In genomic region chr20:46735436-46735835, GRCh38 we compare ENCODE assay signal across 3 cellular contexts.
A peak's percentile ranks its signal among the peaks of the same experiment; 100 is the strongest.
TF ChIP-seq lines count a peak whose summit lies in the region.

No MANE protein-coding gene starts in this region.

TF ChIP-seq in HEK293, 187 proteins besides CTCF, POLR2A, EP300 and RAD21:
- TF ChIP-seq, protein P1, sequence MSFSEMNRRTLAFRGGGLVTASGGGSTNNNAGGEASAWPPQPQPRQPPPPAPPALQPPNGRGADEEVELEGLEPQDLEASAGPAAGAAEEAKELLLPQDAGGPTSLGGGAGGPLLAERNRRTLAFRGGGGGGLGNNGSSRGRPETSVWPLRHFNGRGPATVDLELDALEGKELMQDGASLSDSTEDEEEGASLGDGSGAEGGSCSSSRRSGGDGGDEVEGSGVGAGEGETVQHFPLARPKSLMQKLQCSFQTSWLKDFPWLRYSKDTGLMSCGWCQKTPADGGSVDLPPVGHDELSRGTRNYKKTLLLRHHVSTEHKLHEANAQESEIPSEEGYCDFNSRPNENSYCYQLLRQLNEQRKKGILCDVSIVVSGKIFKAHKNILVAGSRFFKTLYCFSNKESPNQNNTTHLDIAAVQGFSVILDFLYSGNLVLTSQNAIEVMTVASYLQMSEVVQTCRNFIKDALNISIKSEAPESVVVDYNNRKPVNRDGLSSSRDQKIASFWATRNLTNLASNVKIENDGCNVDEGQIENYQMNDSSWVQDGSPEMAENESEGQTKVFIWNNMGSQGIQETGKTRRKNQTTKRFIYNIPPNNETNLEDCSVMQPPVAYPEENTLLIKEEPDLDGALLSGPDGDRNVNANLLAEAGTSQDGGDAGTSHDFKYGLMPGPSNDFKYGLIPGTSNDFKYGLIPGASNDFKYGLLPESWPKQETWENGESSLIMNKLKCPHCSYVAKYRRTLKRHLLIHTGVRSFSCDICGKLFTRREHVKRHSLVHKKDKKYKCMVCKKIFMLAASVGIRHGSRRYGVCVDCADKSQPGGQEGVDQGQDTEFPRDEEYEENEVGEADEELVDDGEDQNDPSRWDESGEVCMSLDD (tag by site-specific recombination; IDR thresholded peaks at IDR 0.05), result no peak
- TF ChIP-seq, protein P2, sequence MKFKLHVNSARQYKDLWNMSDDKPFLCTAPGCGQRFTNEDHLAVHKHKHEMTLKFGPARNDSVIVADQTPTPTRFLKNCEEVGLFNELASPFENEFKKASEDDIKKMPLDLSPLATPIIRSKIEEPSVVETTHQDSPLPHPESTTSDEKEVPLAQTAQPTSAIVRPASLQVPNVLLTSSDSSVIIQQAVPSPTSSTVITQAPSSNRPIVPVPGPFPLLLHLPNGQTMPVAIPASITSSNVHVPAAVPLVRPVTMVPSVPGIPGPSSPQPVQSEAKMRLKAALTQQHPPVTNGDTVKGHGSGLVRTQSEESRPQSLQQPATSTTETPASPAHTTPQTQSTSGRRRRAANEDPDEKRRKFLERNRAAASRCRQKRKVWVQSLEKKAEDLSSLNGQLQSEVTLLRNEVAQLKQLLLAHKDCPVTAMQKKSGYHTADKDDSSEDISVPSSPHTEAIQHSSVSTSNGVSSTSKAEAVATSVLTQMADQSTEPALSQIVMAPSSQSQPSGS (tag by site-specific recombination; IDR thresholded peaks at IDR 0.05; ENCODE audit: low read depth), result peak; percentile 44; the same call in 1 of the 2 replicates

TF ChIP-seq in IMR-90, 13 proteins besides CTCF, POLR2A, EP300 and RAD21:
- no peak for TF ChIP-seq NFE2L2 (IDR thresholded peaks at IDR 0.05; ENCODE audit: low read depth, low read length)
- TF ChIP-seq FOS (IDR thresholded peaks at IDR 0.05; ENCODE audit: low read depth, low read length), result no peak
- no peak for TF ChIP-seq RFX5 (IDR thresholded peaks at IDR 0.05; ENCODE audit: low read depth, low read length)
- TF ChIP-seq, protein P3, sequence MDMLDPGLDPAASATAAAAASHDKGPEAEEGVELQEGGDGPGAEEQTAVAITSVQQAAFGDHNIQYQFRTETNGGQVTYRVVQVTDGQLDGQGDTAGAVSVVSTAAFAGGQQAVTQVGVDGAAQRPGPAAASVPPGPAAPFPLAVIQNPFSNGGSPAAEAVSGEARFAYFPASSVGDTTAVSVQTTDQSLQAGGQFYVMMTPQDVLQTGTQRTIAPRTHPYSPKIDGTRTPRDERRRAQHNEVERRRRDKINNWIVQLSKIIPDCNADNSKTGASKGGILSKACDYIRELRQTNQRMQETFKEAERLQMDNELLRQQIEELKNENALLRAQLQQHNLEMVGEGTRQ (IDR thresholded peaks at IDR 0.05; ENCODE audit: low read depth, low read length), result no peak
- peak; percentile 38; the same call in 1 of the 2 replicates for TF ChIP-seq CEBPB (IDR thresholded peaks at IDR 0.05; ENCODE audit: low read depth, low read length)
TF ChIP-seq in IMR-90: peak in this region for 1.

TF ChIP-seq in K562, 482 proteins besides CTCF, POLR2A, EP300 and RAD21:
- TF ChIP-seq MEIS2 (IDR thresholded peaks at IDR 0.05; ENCODE audit: partially characterized antibody) (peak; percentile 47), CEBPG (CRISPR knock-in tag; IDR thresholded peaks at IDR 0.05) (no peak), CEBPG (tag; conservative IDR thresholded peaks at IDR 0.05 in 1 of 2, IDR thresholded peaks at IDR 0.05 in 1 of 2) (0 out of 4 replicates have a peak, but pooled peaks of 1 of the 2 experiments have one; percentile 26), ATF3 (IDR thresholded peaks at IDR 0.05) (0 out of 2 replicates have a peak, but pooled peaks have one; percentile 11), ATF3 (CRISPR knock-in tag; conservative IDR thresholded peaks at IDR 0.05) (no peak), PBX2 (CRISPR knock-in tag; IDR thresholded peaks at IDR 0.05; ENCODE audit: low read depth) (no peak), PBX2 (tag; conservative IDR thresholded peaks at IDR 0.05; ENCODE audit: low read depth) (peak; percentile 63), RFX1 (IDR thresholded peaks at IDR 0.05) (no peak), SMAD1 (IDR thresholded peaks at IDR 0.05; ENCODE audit: low read depth, low read length, partially characterized antibody) (no peak)
